14 cellular contexts compared by ENCODE assay signal in genomic region chr17:43034623-43035293, GRCh38. TPM values are rescaled to one million over a fixed set of nuclear protein-coding genes. Genes with fewer than 3 reads are reported as not detected.
DNase-seq lines count a peak whose midpoint lies in the region; ATAC-seq and TF ChIP-seq lines count a peak whose summit lies in the region.
"Had no signal": no experiment of that assay in that cellular context is flagged by ENCODE, and none has a peak within 500 bp of the region (broad histone marks: within the 10 kb centered on the region; RNA-seq: fewer than 3 reads in every experiment).

No MANE protein-coding gene starts in this region.

- peaks cover 51% of the 10 kb centered on the region for H3K4me1 ChIP-seq in neuron (ENCODE audit: insufficient read depth, low read length)

- H3K36me3 ChIP-seq in H7 (replicated peaks; ENCODE audit: control insufficient read depth, insufficient read depth, low read length): no peaks in the 10 kb centered on the region; the same call in 1 of the 2 replicates
- H3K36me3 ChIP-seq in neuron (ENCODE audit: insufficient read depth, low read length): no peaks in the 10 kb centered on the region

- H3K27me3 Mint-ChIP-seq in brain: no peaks in the 10 kb centered on the region
- H3K27me3 Mint-ChIP-seq: activated CD4-positive, alpha-beta T cell treated with anti-CD3 and anti-CD28 coated beads for 36 hours; activated naive CD4-positive, alpha-beta T cell treated with anti-CD3 and anti-CD28 coated beads, Interleukin-2, amount 50 U/mL, for 24 hours had no signal

- peak overlapping the region; percentile 73 to 98 (median 92) for H3K27ac Mint-ChIP-seq in brain
- H3K27ac Mint-ChIP-seq: activated CD4-positive, alpha-beta T cell treated with anti-CD3 and anti-CD28 coated beads for 36 hours; activated naive CD4-positive, alpha-beta T cell treated with anti-CD3 and anti-CD28 coated beads, Interleukin-2, amount 50 U/mL, for 24 hours had no signal

- no peaks in the 10 kb centered on the region for H3K9me3 ChIP-seq in neuron (ENCODE audit: low read length)

- no peaks in the 10 kb centered on the region for H3K36me3 Mint-ChIP-seq in brain
- H3K36me3 Mint-ChIP-seq: activated naive CD4-positive, alpha-beta T cell treated with anti-CD3 and anti-CD28 coated beads, Interleukin-2, amount 50 U/mL, for 24 hours had no signal

- H2AFZ ChIP-seq in neuron (ENCODE audit: low read depth, low read length): no peak overlapping the region
- H2AFZ ChIP-seq: hepatocyte had no signal

- H3K4me1 Mint-ChIP-seq in brain: peaks cover 66% of the 10 kb centered on the region
- H3K4me1 Mint-ChIP-seq: activated CD4-positive, alpha-beta T cell treated with anti-CD3 and anti-CD28 coated beads for 36 hours; activated naive CD4-positive, alpha-beta T cell treated with anti-CD3 and anti-CD28 coated beads, Interleukin-2, amount 50 U/mL, for 24 hours had no signal

- DNase-seq in H7: peak; percentile 36
- DNase-seq in activated CD8-positive, alpha-beta memory T cell treated with anti-CD3 and anti-CD28 coated beads for 24 hours: no peak
- DNase-seq: activated CD4-positive, alpha-beta T cell treated with anti-CD3 and anti-CD28 coated beads for 36 hours; IMR-90; NCI-H1930; SHP77 had no signal

- H3K4me3 Mint-ChIP-seq in brain: peak overlapping the region; percentile 54 to 77 (median 64)
- H3K4me3 Mint-ChIP-seq: activated CD4-positive, alpha-beta T cell treated with anti-CD3 and anti-CD28 coated beads for 36 hours; activated naive CD4-positive, alpha-beta T cell treated with anti-CD3 and anti-CD28 coated beads, Interleukin-2, amount 50 U/mL, for 24 hours had no signal

- H3K4me3 ChIP-seq in H7 (ENCODE audit: insufficient read depth, low read depth, low read length): no peak overlapping the region
- peak overlapping the region; percentile 4 for H3K4me3 ChIP-seq in neuron (ENCODE audit: low read length)
- H3K4me3 ChIP-seq: hepatocyte had no signal

- H3K9me3 Mint-ChIP-seq in brain: no peaks in the 10 kb centered on the region
- H3K9me3 Mint-ChIP-seq: activated naive CD4-positive, alpha-beta T cell treated with anti-CD3 and anti-CD28 coated beads, Interleukin-2, amount 50 U/mL, for 24 hours had no signal

- H3K27me3 ChIP-seq in H7 (ENCODE audit: control insufficient read depth, insufficient read depth, low read length) (no peaks in the 10 kb centered on the region), neuron (ENCODE audit: insufficient read depth, low read length) (no peaks in the 10 kb centered on the region)
- H3K27me3 ChIP-seq: hepatocyte had no signal

- ATAC-seq in GM21423 (IDR thresholded peaks at IDR 0.05; ENCODE audit: unreplicated experiment) (no peak), GM21619 (IDR thresholded peaks at IDR 0.05; ENCODE audit: unreplicated experiment) (no peak)
- ATAC-seq: activated CD4-positive, alpha-beta T cell treated with anti-CD3 and anti-CD28 coated beads for 36 hours; left lobe of liver had no signal

- no peak for TF ChIP-seq CTCF in brain (conservative IDR thresholded peaks at IDR 0.05)

RNA-seq across cellular contexts. Expression of gene RND2, which starts 9.7 kb away (rescaled TPM):
- 25.3 and 25.9 TPM in 2 replicates for total RNA-seq in H7 (2014; rRNA removed; shearing (Covaris generic))
- 30.3 TPM for polyA plus RNA-seq in brain (ENCODE audit: insufficient read depth, low read depth, low replicate concordance)
- total RNA-seq: NCI-H460 had no signal

RNA-seq across cellular contexts. Expression of gene VAT1, which starts 12.6 kb away (rescaled TPM):
- total RNA-seq in H7 (2014; rRNA removed; shearing (Covaris generic)): 263 and 264 TPM in 2 replicates
- polyA plus RNA-seq in brain (ENCODE audit: insufficient read depth, low read depth, low replicate concordance): 594 TPM

RNA-seq across cellular contexts. Expression of gene IFI35, which starts 28.2 kb away (rescaled TPM):
- 3.9 and 6.2 TPM in 2 replicates for total RNA-seq in H7 (2014; rRNA removed; shearing (Covaris generic))
- 15.5 TPM for polyA plus RNA-seq in brain (ENCODE audit: insufficient read depth, low read depth, low replicate concordance)

RNA-seq across cellular contexts. Expression of gene RPL27, which starts 36.5 kb away (rescaled TPM):
- total RNA-seq in H7 (2014; rRNA removed; shearing (Covaris generic)): 1,832 and 1,859 TPM in 2 replicates
- polyA plus RNA-seq in brain (ENCODE audit: insufficient read depth, low read depth, low replicate concordance): 3,023 TPM

RNA-seq across cellular contexts. Expression of gene RUNDC1, which starts 54.4 kb away (rescaled TPM):
- total RNA-seq in H7 (2014; rRNA removed; shearing (Covaris generic)): 7.7 and 8.3 TPM in 2 replicates
- polyA plus RNA-seq in brain (ENCODE audit: insufficient read depth, low read depth, low replicate concordance): 16.7 TPM
